Comparison of ENCODE assay signal across 11 cellular contexts in the genomic region with DNA sequence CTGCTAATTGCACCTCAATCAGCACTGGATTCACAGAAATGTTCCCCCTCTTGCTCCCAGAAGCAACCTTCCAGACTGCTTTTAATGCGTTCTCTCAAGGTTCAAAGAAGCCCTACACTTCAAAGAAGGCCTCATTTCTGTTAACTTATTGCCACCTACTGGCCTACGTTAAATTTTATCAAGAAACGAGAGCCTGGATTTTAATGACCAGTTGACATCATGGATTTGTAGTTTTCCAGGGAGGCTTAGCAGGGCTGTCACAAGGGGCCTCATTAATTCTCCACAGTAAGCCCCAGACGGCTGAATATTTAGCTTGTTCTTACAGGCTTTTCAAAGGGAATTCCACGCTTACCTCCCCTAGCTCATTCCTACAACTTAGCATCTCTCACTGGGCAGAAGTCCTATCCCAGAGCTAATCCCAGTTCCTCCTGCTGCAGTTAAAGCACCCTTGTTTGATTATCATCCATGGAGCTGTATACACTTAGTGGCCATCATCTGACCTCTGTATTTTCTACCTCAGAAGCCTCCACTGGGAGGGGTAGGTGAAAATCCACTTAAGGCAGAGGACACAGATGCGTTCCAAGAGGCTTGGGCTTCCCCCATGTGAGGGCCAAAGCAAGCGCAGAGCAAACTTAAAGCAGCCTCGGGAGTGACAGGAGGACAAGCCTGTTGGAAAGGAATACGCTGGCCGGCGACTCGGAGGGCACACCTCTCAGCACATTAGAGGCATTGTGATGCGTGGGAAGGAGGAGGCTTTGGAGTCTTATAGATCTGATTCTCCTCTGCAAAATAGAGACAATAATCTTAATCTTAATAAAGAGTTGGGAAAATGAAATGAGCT. TPM values are rescaled to one million over a fixed set of nuclear protein-coding genes. Genes with fewer than 3 reads are reported as not detected.
A peak's percentile ranks its signal among the peaks of the same experiment; 100 is the strongest.
DNase-seq lines count a peak whose midpoint lies in the region; ATAC-seq and TF ChIP-seq lines count a peak whose summit lies in the region.
"Had no signal": no experiment of that assay in that cellular context is flagged by ENCODE, and none has a peak within 500 bp of the region (broad histone marks: within the 10 kb centered on the region; RNA-seq: fewer than 3 reads in every experiment).

No MANE protein-coding gene starts in this region.

- peak; percentile 76 for ATAC-seq in left lung
- no peak for ATAC-seq in HG03095 (IDR thresholded peaks at IDR 0.05; ENCODE audit: unreplicated experiment)
- no peak for ATAC-seq in aorta (ENCODE audit: low FRiP score)

- peak; percentile 13; the same call in 1 of the 2 replicates for TF ChIP-seq CTCF in WERI-Rb-1 (IDR thresholded peaks at IDR 0.05; ENCODE audit: low read depth, low read length)
- peak in 1 of 2 donors; percentile 18 for TF ChIP-seq CTCF in left lung (IDR thresholded peaks at IDR 0.05)

- H3K4me3 ChIP-seq in WERI-Rb-1 (ENCODE audit: low read depth, low read length) (no peak overlapping the region), left lung (no peak overlapping the region), aorta (ENCODE audit: low read length in 2 of 2) (no peak overlapping the region), MG63 (no peak overlapping the region)

- H3K27me3 ChIP-seq in WERI-Rb-1 (ENCODE audit: insufficient read depth, low read depth, severe bottlenecking) = peaks cover 8% of the 10 kb centered on the region
- peaks cover 0 to 10% of the 10 kb centered on the region in 2 donors for H3K27me3 ChIP-seq in left lung
- no peaks in the 10 kb centered on the region for H3K27me3 ChIP-seq in aorta (ENCODE audit: control insufficient read depth in 1 of 2, insufficient read depth in 2 of 2, low read length in 1 of 2)
- no peaks in the 10 kb centered on the region for H3K27me3 ChIP-seq in MG63

- DNase-seq in DMS114 treated with DMSO at 0.1 percent for 48 hours (lab: John Stamatoyannopoulos, UW; ENCODE audit: unreplicated experiment) = peak; percentile 22
- DNase-seq in LoVo (ENCODE audit: low spot score) = peak; percentile 14
- DNase-seq in WERI-Rb-1 = peak; percentile 72
- no peak for DNase-seq in left lung
- no peak for DNase-seq in aorta
- DNase-seq in MG63 = no peak
- no peak for DNase-seq in amniotic stem cell (lab: John Stamatoyannopoulos, UW)
- DNase-seq: activated CD4-positive, alpha-beta memory T cell treated with anti-CD3 and anti-CD28 coated beads for 36 hours had no signal

- H3K9me3 ChIP-seq in WERI-Rb-1 (ENCODE audit: severe bottlenecking) (no peaks in the 10 kb centered on the region), left lung (no peaks in the 10 kb centered on the region), aorta (ENCODE audit: control insufficient read depth, low read length) (no peaks in the 10 kb centered on the region), MG63 (no peaks in the 10 kb centered on the region)

- H3K4me1 ChIP-seq in left lung (no peaks in the 10 kb centered on the region), aorta (ENCODE audit: control insufficient read depth in 1 of 2, insufficient read depth in 2 of 2, low read length in 2 of 2) (no peaks in the 10 kb centered on the region)

- no peaks in the 10 kb centered on the region for H3K36me3 ChIP-seq in WERI-Rb-1
- no peaks in the 10 kb centered on the region for H3K36me3 ChIP-seq in left lung
- H3K36me3 ChIP-seq in aorta (ENCODE audit: control insufficient read depth in 1 of 2, insufficient read depth in 2 of 2, low read length in 1 of 2) = no peaks in the 10 kb centered on the region
- no peaks in the 10 kb centered on the region for H3K36me3 ChIP-seq in MG63

- intact Hi-C loops in left lung (cut with DNase I) (no loop called here), aorta (cut with DNase I) (no loop called here)

- WGBS in aorta, 2 donors = 53 to 56% methylated on average over 13 of the region's 13 CpGs

- H3K27ac ChIP-seq in WERI-Rb-1 (no peak overlapping the region), left lung (no peak overlapping the region), aorta (ENCODE audit: low read depth in 1 of 2, low read length in 2 of 2) (no peak overlapping the region)

RNA-seq across cellular contexts. Expression of a gene that starts 32.2 kb away (rescaled TPM):
- total RNA-seq in left lung (1 to 10 TPM; 5.2 to 8.8 TPM), aorta (10 to 100 TPM; 16.3 to 29.0 TPM)
- 10 to 100 TPM; 12.6 to 38.6 TPM for polyA plus RNA-seq in aorta
- 1.3 TPM in 1 of 2 replicates, not detected in the other for total RNA-seq in MG63 (2014; rRNA removed; shearing (Covaris generic); ENCODE audit: low replicate concordance)
- total RNA-seq: activated CD4-positive, alpha-beta memory T cell treated with anti-CD3 and anti-CD28 coated beads for 36 hours; LHCN-M2; myocyte had no signal

RNA-seq across cellular contexts. Expression of a gene that starts 50.0 kb away (rescaled TPM):
- total RNA-seq in left lung (not detected), aorta (under 1 TPM; 0.15 to 0.16 TPM)
- under 1 TPM in 1 of 2 donors, not detected in 1; 0.10 TPM for polyA plus RNA-seq in aorta
- not detected in 2 replicates for total RNA-seq in MG63 (2014; rRNA removed; shearing (Covaris generic); ENCODE audit: low replicate concordance)
- total RNA-seq: activated CD4-positive, alpha-beta memory T cell treated with anti-CD3 and anti-CD28 coated beads for 36 hours; LHCN-M2; myocyte had no signal

Comparison
In these comparisons a context has a peak if more than half of its experiments do, and no peak if none do; other contexts are left out.
1. DNase-seq: peak in DMS114 treated with DMSO at 0.1 percent for 48 hours (single experiment), LoVo (single experiment) and WERI-Rb-1 (single experiment); none in left lung (0 of 2), aorta (0 of 2), MG63 (single experiment) and amniotic stem cell (single experiment).